17 cellular contexts compared by ENCODE assay signal in genomic region chr18:27073404-27073830, GRCh38.
A peak's percentile ranks its signal among the peaks of the same experiment; 100 is the strongest.
DNase-seq lines count a peak whose midpoint lies in the region; ATAC-seq and TF ChIP-seq lines count a peak whose summit lies in the region.
"Had no signal": no experiment of that assay in that cellular context is flagged by ENCODE, and none has a peak within 500 bp of the region (broad histone marks: within the 10 kb centered on the region; RNA-seq: fewer than 3 reads in every experiment).

No MANE protein-coding gene starts in this region.

- H3K27ac ChIP-seq in left ventricle myocardium inferior (replicated peaks) = no peak overlapping the region
- H3K27ac ChIP-seq: coronary artery, foreskin keratinocyte, KMS-11, lower lobe of right lung had no signal

- TF ChIP-seq POLR2A in GM18505 (IDR thresholded peaks at IDR 0.05; ENCODE audit: borderline replicate concordance, extremely low read depth, insufficient read depth, insufficient read length) = no peak

- ATAC-seq in GM18505 (IDR thresholded peaks at IDR 0.05; ENCODE audit: unreplicated experiment) (peak; percentile 92), GM19468 (IDR thresholded peaks at IDR 0.05; ENCODE audit: extremely low read depth, unreplicated experiment) (peak; percentile 78), HG02943 (IDR thresholded peaks at IDR 0.05; ENCODE audit: low read depth, unreplicated experiment) (peak; percentile 86), HG03571 (IDR thresholded peaks at IDR 0.05; ENCODE audit: unreplicated experiment) (peak; percentile 90)
- ATAC-seq: activated naive CD4-positive, alpha-beta T cell treated with anti-CD3 and anti-CD28 coated beads, Interleukin-2, amount 50 U/mL, for 72 hours; foreskin keratinocyte; lower lobe of right lung had no signal

- H3K4me1 ChIP-seq in left ventricle myocardium inferior = no peaks in the 10 kb centered on the region
- H3K4me1 ChIP-seq: BE2C, foreskin keratinocyte, HAP-1, lower lobe of right lung had no signal

- no peaks in the 10 kb centered on the region for H3K27me3 ChIP-seq in left ventricle myocardium inferior (ENCODE audit: low read depth)
- H3K27me3 ChIP-seq: BE2C, foreskin keratinocyte had no signal

- intact Hi-C loops in left ventricle myocardium inferior (cut with micrococcal nuclease) (no loop called here), posterior vena cava (cut with DNase I) (no loop called here)

- H3K4me3 ChIP-seq in left ventricle myocardium inferior = no peak overlapping the region
- H3K4me3 ChIP-seq: coronary artery, HAP-1, lower lobe of right lung had no signal

- DNase-seq in left ventricle myocardium inferior = no peak
- DNase-seq in activated CD4-positive, alpha-beta T cell treated with anti-CD3 and anti-CD28 coated beads for 1 hour = no peak
- no peak for DNase-seq in GOT3 (lab: John Stamatoyannopoulos, UW)
- DNase-seq in posterior vena cava (ENCODE audit: low spot score) = no peak
- DNase-seq: activated CD4-positive, alpha-beta T cell treated with anti-CD3 and anti-CD28 coated beads, Interleukin-2, amount 50 U/mL, for 1 hour; BE2C; foreskin keratinocyte; lower lobe of right lung; occipital lobe had no signal

- no peak for TF ChIP-seq CTCF in left ventricle myocardium inferior (IDR thresholded peaks at IDR 0.05; ENCODE audit: borderline replicate concordance)

- H3K9me3 ChIP-seq in left ventricle myocardium inferior (replicated peaks) = no peaks in the 10 kb centered on the region
- H3K9me3 ChIP-seq: BE2C, HAP-1, lower lobe of right lung had no signal

- no peaks in the 10 kb centered on the region for H3K36me3 ChIP-seq in left ventricle myocardium inferior
- H3K36me3 ChIP-seq: BE2C, HAP-1, lower lobe of right lung had no signal
